8 cellular contexts compared by ENCODE assay signal in the genomic region with DNA sequence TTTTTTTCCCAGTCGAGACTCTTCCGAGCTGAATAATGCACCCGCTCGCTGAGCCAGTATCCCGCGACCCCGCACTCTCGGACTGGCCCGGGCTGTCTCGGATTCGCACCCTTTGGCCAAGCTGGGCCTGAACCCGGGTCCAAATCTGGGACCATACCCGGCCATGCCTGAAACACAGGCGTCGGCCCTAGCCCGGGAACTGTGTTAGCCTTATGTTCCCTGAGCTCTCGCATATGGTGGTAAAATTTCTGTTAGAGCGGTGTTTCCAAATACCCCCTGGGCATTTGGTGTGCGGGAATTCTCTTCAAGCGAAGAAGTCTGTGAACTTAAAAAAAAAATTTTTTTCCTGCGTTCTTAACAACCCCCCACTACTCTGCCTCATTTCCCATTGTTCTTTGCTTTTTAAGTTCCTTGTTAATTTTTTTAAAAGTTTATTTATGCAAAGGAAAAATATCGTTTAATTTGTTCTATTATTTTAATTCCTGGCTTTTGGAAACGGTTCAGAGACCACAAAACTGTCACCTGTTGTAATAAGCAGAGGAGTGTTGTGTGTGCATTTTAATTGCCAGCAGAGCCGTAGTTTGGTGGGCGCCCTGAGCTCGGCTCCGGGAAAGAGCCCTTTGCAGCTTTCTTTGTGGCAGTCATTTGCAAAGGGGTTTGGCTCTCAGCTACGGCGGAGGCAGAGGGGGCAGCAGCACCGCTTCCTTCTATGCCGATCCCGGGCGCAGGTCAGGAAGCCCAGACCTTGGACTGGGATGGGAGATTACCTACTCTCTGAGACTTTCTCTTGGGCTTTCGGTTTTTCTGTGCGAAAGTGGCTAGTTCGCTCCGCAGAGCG. TPM values are rescaled to one million over a fixed set of nuclear protein-coding genes. Genes with fewer than 3 reads are reported as not detected.
DNase-seq lines count a peak whose midpoint lies in the region; ATAC-seq, FAIRE-seq and TF ChIP-seq lines count a peak whose summit lies in the region.

No MANE protein-coding gene starts in this region.

- DNase-seq in GM12892 (ENCODE audit: insufficient read length) (no peak), NT2/D1 (ENCODE audit: low read depth, low spot score) (no peak), ecto neural progenitor cell (ENCODE audit: low spot score) (peak; percentile 74), COR-L47 (lab: John Stamatoyannopoulos, UW) (no peak), NCI-H1436 treated with DMSO at 0.1 percent for 48 hours (lab: John Stamatoyannopoulos, UW) (no peak), NCI-H2029 treated with DMSO at 0.1 percent for 48 hours (lab: John Stamatoyannopoulos, UW) (no peak)

- H3K36me3 ChIP-seq in NT2/D1 (ENCODE audit: insufficient read depth, insufficient read length, low read length) = no peaks in the 10 kb centered on the region
- peaks cover 16% of the 10 kb centered on the region for H3K36me3 ChIP-seq in neuron (ENCODE audit: insufficient read depth, low read length)

- H3K27me3 ChIP-seq in NT2/D1 (ENCODE audit: insufficient read depth, insufficient read length) (peaks cover 81% of the 10 kb centered on the region), neuron (ENCODE audit: insufficient read depth, low read length) (no peaks in the 10 kb centered on the region)

- peak overlapping the region; percentile 19 for H2AFZ ChIP-seq in neuron (ENCODE audit: low read depth, low read length)

- no peaks in the 10 kb centered on the region for H3K4me1 ChIP-seq in NT2/D1 (ENCODE audit: insufficient read depth, insufficient read length)
- peaks cover 50% of the 10 kb centered on the region for H3K4me1 ChIP-seq in neuron (ENCODE audit: insufficient read depth, low read length)

- TF ChIP-seq POLR2A in GM12892 (IDR thresholded peaks at IDR 0.05; ENCODE audit: low read depth, low read length) = no peak

- H3K4me3 ChIP-seq in NT2/D1 (ENCODE audit: insufficient read length, low read depth) (peak overlapping the region; percentile 38), neuron (ENCODE audit: low read length) (peak overlapping the region; percentile 82)

- FAIRE-seq in GM12892 (lab: Jason Lieb, UNC) = peak; percentile 62

- H3K9me3 ChIP-seq in NT2/D1 (ENCODE audit: insufficient read depth, low read length) (no peaks in the 10 kb centered on the region), neuron (ENCODE audit: low read length) (no peaks in the 10 kb centered on the region)

- ATAC-seq in HG02571 (IDR thresholded peaks at IDR 0.05; ENCODE audit: unreplicated experiment) = no peak

- peak overlapping the region; percentile 12 for H3K9ac ChIP-seq in NT2/D1 (ENCODE audit: insufficient read length, low read depth)

RNA-seq across cellular contexts. Expression of gene RNF220, which starts 3.3 kb away (rescaled TPM):
- polyA plus RNA-seq in GM12892 (2012; ENCODE audit: missing spikeins) = 57.5 TPM

RNA-seq across cellular contexts. Expression of gene ERI3, which starts 53.3 kb away (rescaled TPM):
- 34.0 TPM for polyA plus RNA-seq in GM12892 (2012; ENCODE audit: missing spikeins)
